17 cellular contexts compared by ENCODE assay signal in genomic region chr12:70044170-70044569, GRCh38.
"Had no signal": no experiment of that assay in that cellular context is flagged by ENCODE, and none has a peak within 500 bp of the region (broad histone marks: within the 10 kb centered on the region; RNA-seq: fewer than 3 reads in every experiment).

No MANE protein-coding gene starts in this region.

- DNase-seq: activated CD4-positive, alpha-beta T cell treated with anti-CD3 and anti-CD28 coated beads for 4 hours; activated CD4-positive, alpha-beta T cell treated with anti-CD3 and anti-CD28 coated beads, Interleukin-2, amount 50 U/mL, for 48 hours; activated CD4-positive, CD25-positive, alpha-beta regulatory T cell; activated effector memory CD4-positive, alpha-beta T cell treated with Interleukin-2 at 50 U/mL for 16 hours; activated naive CD4-positive, alpha-beta T cell treated with anti-CD3 and anti-CD28 coated beads, Interleukin-2, amount 10 ng/mL, durations not matched to agents 7 days and 5 days; activated T-cell treated with anti-CD3 and anti-CD28 coated beads, Interleukin-2, amount 50 U/mL, for 72 hours; body of pancreas; dermis blood vessel endothelial cell; effector CD8-positive, alpha-beta T cell; left cardiac atrium; stimulated activated CD4-positive, alpha-beta T cell treated with anti-CD3 and anti-CD28 coated beads, Interleukin-1b, Interleukin-23, amount 100 ng/mL, for 48 hours; stimulated activated CD8-positive, alpha-beta memory T cell treated with anti-CD3 and anti-CD28 coated beads, Interleukin-4, amount 100 ng/mL, for 48 hours; stimulated activated naive B cell treated with anti-CD40 and anti-IgM and Interleukin-4, amounts not matched to agents 10 μg/mL and 1 μg/mL and 100 μg/mL, for 72 hours; T-helper 9 cell had no signal

- H3K4me3 ChIP-seq: body of pancreas, heart left ventricle, right atrium auricular region, vagina had no signal

- H3K27me3 ChIP-seq: body of pancreas, heart left ventricle, right atrium auricular region, vagina had no signal

- H3K4me1 ChIP-seq: body of pancreas, vagina had no signal

- H3K27ac ChIP-seq: body of pancreas, heart left ventricle, right atrium auricular region, vagina had no signal

- H3K9me3 ChIP-seq: body of pancreas, heart left ventricle, right atrium auricular region, vagina had no signal

- H3K36me3 ChIP-seq: heart left ventricle, right atrium auricular region, vagina had no signal
